In genomic region chr16:19712418-19713058, GRCh38 we compare ENCODE assay signal across 33 cellular contexts. TPM values are rescaled to one million over a fixed set of nuclear protein-coding genes. Genes with fewer than 3 reads are reported as not detected.
"Had no signal": no experiment of that assay in that cellular context is flagged by ENCODE, and none has a peak within 500 bp of the region (broad histone marks: within the 10 kb centered on the region; RNA-seq: fewer than 3 reads in every experiment).

No MANE protein-coding gene starts in this region.

- H3K4me3 Mint-ChIP-seq: activated CD4-positive, alpha-beta memory T cell treated with anti-CD3 and anti-CD28 coated beads, Interleukin-2, amount 10 ng/mL, durations not matched to agents 7 days and 5 days; activated CD8-positive, alpha-beta memory T cell treated with anti-CD3 and anti-CD28 coated beads, Interleukin-2, amount 10 ng/mL, durations not matched to agents 7 days and 5 days; activated naive CD4-positive, alpha-beta T cell treated with anti-CD3 and anti-CD28 coated beads, Interleukin-2, amount 50 U/mL, for 24 hours; activated naive CD8-positive, alpha-beta T cell treated with anti-CD3 and anti-CD28 coated beads, Interleukin-2, amount 10 ng/mL, durations not matched to agents 7 days and 5 days; T-cell had no signal

- H2AFZ ChIP-seq: PC-9 had no signal

- H3K4me2 ChIP-seq: KMS-11, PC-9 had no signal

- H3K27me3 ChIP-seq: ascending aorta, cardiac muscle cell had no signal

- ATAC-seq: activated CD8-positive, alpha-beta memory T cell treated with anti-CD3 and anti-CD28 coated beads, Interleukin-2, amount 10 ng/mL, durations not matched to agents 7 days and 5 days; Right ventricle myocardium inferior; SK-N-SH treated with all-trans-retinoic acid at 6 μM for 48 hours; T-cell had no signal

- H3K9me3 ChIP-seq: ascending aorta had no signal

- H3K27ac Mint-ChIP-seq: activated CD4-positive, alpha-beta memory T cell treated with anti-CD3 and anti-CD28 coated beads, Interleukin-2, amount 10 ng/mL, durations not matched to agents 7 days and 5 days; activated CD8-positive, alpha-beta memory T cell treated with anti-CD3 and anti-CD28 coated beads, Interleukin-2, amount 10 ng/mL, durations not matched to agents 7 days and 5 days; activated naive CD8-positive, alpha-beta T cell treated with anti-CD3 and anti-CD28 coated beads, Interleukin-2, amount 10 ng/mL, durations not matched to agents 7 days and 5 days; T-cell had no signal

- H3K4me3 ChIP-seq: ascending aorta, cardiac muscle cell, PC-9 had no signal

- H3K9me3 Mint-ChIP-seq: activated CD4-positive, alpha-beta memory T cell treated with anti-CD3 and anti-CD28 coated beads, Interleukin-2, amount 10 ng/mL, durations not matched to agents 7 days and 5 days; activated naive CD4-positive, alpha-beta T cell treated with anti-CD3 and anti-CD28 coated beads, Interleukin-2, amount 50 U/mL, for 24 hours; activated naive CD8-positive, alpha-beta T cell treated with anti-CD3 and anti-CD28 coated beads, Interleukin-2, amount 10 ng/mL, durations not matched to agents 7 days and 5 days; T-cell had no signal

- FAIRE-seq: RCC 7860 had no signal

- DNase-seq: activated CD4-positive, alpha-beta memory T cell treated with anti-CD3 and anti-CD28 coated beads, Interleukin-2, amount 10 ng/mL, durations not matched to agents 7 days and 5 days; activated CD4-positive, alpha-beta T cell treated with anti-CD3 and anti-CD28 coated beads for 1 hour; activated CD4-positive, alpha-beta T cell treated with anti-CD3 and anti-CD28 coated beads for 48 hours; activated CD4-positive, CD25-positive, alpha-beta regulatory T cell; activated CD8-positive, alpha-beta memory T cell treated with anti-CD3 and anti-CD28 coated beads for 24 hours; activated CD8-positive, alpha-beta memory T cell treated with anti-CD3 and anti-CD28 coated beads, Interleukin-2, amount 10 ng/mL, durations not matched to agents 7 days and 5 days; activated CD8-positive, alpha-beta memory T cell treated with anti-CD3 and anti-CD28 coated beads, Interleukin-2, amount 50 U/mL, for 48 hours; activated effector memory CD4-positive, alpha-beta T cell treated with anti-CD3 and anti-CD28 coated beads, Interleukin-2, amount 50 U/mL, for 16 hours; activated naive CD4-positive, alpha-beta T cell treated with Interleukin-2 at 50 U/mL for 16 hours; activated naive CD8-positive, alpha-beta T cell treated with anti-CD3 and anti-CD28 coated beads, Interleukin-2, amount 10 ng/mL, durations not matched to agents 7 days and 5 days; activated T-cell treated with anti-CD3 and anti-CD28 coated beads, Interleukin-2, amount 50 U/mL, for 48 hours; amygdala; NCI-H1092 treated with DMSO at 0.1 percent for 48 hours; NCI-H1417; NCI-H1694; NCI-H1930; NCI-H2081 treated with DMSO at 0.1 percent for 48 hours; NCI-H345; NCI-H524 treated with DMSO at 0.1 percent for 48 hours; PC-9; SIG-M5; T-cell; T-helper 2 cell; T-helper 9 cell had no signal

- H3K9ac ChIP-seq: KMS-11 had no signal

- H3K27ac ChIP-seq: ascending aorta, cardiac muscle cell, KMS-11, PC-9, RWPE1, VCaP had no signal

- H3K27me3 Mint-ChIP-seq: activated CD4-positive, alpha-beta memory T cell treated with anti-CD3 and anti-CD28 coated beads, Interleukin-2, amount 10 ng/mL, durations not matched to agents 7 days and 5 days; activated CD8-positive, alpha-beta memory T cell treated with anti-CD3 and anti-CD28 coated beads, Interleukin-2, amount 10 ng/mL, durations not matched to agents 7 days and 5 days; activated naive CD4-positive, alpha-beta T cell treated with anti-CD3 and anti-CD28 coated beads, Interleukin-2, amount 50 U/mL, for 24 hours; activated naive CD8-positive, alpha-beta T cell treated with anti-CD3 and anti-CD28 coated beads, Interleukin-2, amount 10 ng/mL, durations not matched to agents 7 days and 5 days; T-cell had no signal

RNA-seq across cellular contexts. Expression of gene IQCK, which starts 5.5 kb away (rescaled TPM):
- total RNA-seq: ascending aorta had no signal
